In genomic region chr2:190941571-190941970, GRCh38 we compare ENCODE assay signal across 1 cellular context.
TF ChIP-seq lines count a peak whose summit lies in the region.

No MANE protein-coding gene starts in this region.

TF ChIP-seq in A549, 52 proteins besides CTCF, POLR2A, EP300 and RAD21 (continued from another document):
- TF ChIP-seq ATOH8 (CRISPR knock-in tag; IDR thresholded peaks at IDR 0.05; ENCODE audit: low read depth) (peak; percentile 65; the same call in 1 of the 2 replicates), POLR2AphosphoS2 (conservative IDR thresholded peaks at IDR 0.05; ENCODE audit: low read length) (peak; percentile 61; the same call in 1 of the 2 replicates), HEYL (CRISPR knock-in tag; IDR thresholded peaks at IDR 0.05) (no peak), CBX2 (IDR thresholded peaks at IDR 0.05; ENCODE audit: borderline replicate concordance, low read depth) (no peak), MAX (IDR thresholded peaks at IDR 0.05) (no peak), CEBPB (IDR thresholded peaks at IDR 0.05) (no peak), JUN (IDR thresholded peaks at IDR 0.05) (no peak), TP53 (CRISPR knock-in tag; IDR thresholded peaks at IDR 0.05) (no peak), PBX3 (IDR thresholded peaks at IDR 0.05) (no peak), BCL3 (IDR thresholded peaks at IDR 0.05) (no peak), HOXB5 (CRISPR knock-in tag; IDR thresholded peaks at IDR 0.05) (no peak), ELK1 (IDR thresholded peaks at IDR 0.05; ENCODE audit: low read depth, low read length) (no peak), CBX8 (IDR thresholded peaks at IDR 0.05) (no peak), NFE2L2 (conservative IDR thresholded peaks at IDR 0.05; ENCODE audit: low read length) (no peak), EHF (CRISPR knock-in tag; IDR thresholded peaks at IDR 0.05) (no peak), FOSB (CRISPR knock-in tag; IDR thresholded peaks at IDR 0.05) (peak; percentile 81; the same call in 1 of the 2 replicates), HMGXB4 (CRISPR knock-in tag; IDR thresholded peaks at IDR 0.05; ENCODE audit: borderline replicate concordance) (no peak), MYC (IDR thresholded peaks at IDR 0.05; ENCODE audit: borderline replicate concordance, low read length) (no peak)
